Comparison of ENCODE assay signal across 8 cellular contexts in genomic region chr17:27197523-27197922, GRCh38.
DNase-seq lines count a peak whose midpoint lies in the region; FAIRE-seq and TF ChIP-seq lines count a peak whose summit lies in the region.
"Not testable (repeated sequence)": the region's sequence is repeated elsewhere in the genome, so short reads cannot be mapped to it uniquely, and the experiment has no call there.

No MANE protein-coding gene starts in this region.

- POLR2A ChIA-PET in SK-N-SH (lab: Yijun Ruan, JAX), result not testable (repeated sequence)

- FAIRE-seq in astrocyte (lab: Jason Lieb, UNC), result not testable (repeated sequence)

- not testable (repeated sequence) for H3K79me2 ChIP-seq in SK-N-SH (ENCODE audit: insufficient read depth); astrocyte (ENCODE audit: insufficient read depth, low read length)

- not testable (repeated sequence) for H3K9me3 ChIP-seq in MG63; SK-N-SH; astrocyte (ENCODE audit: insufficient read depth, low read depth, low read length)

- H3K4me2 ChIP-seq in SK-N-SH; astrocyte (ENCODE audit: low read length): not testable (repeated sequence)

- TF ChIP-seq RAD21 in SK-N-SH (IDR thresholded peaks at IDR 0.05; ENCODE audit: low read length), result peak; percentile 36; the same call in 1 of the 2 replicates

- DNase-seq in AG10803 (ENCODE audit: low read depth) (peak; percentile 42), MG63 (peak; percentile 28), fibroblast of gingiva (ENCODE audit: low read depth) (peak; percentile 6), left kidney (ENCODE audit: low read depth, low spot score) (peak; percentile 4)
- not testable (repeated sequence) for DNase-seq in SK-N-SH; astrocyte (ENCODE audit: low read depth)
- peak; percentile 10 for DNase-seq in stimulated activated CD4-positive, alpha-beta T cell treated with anti-CD3 and anti-CD28 coated beads, Interleukin-1b, Interleukin-23, amount 100 ng/mL, for 48 hours

- H3K27ac Mint-ChIP-seq in astrocyte (ENCODE audit: unreplicated experiment), result not testable (repeated sequence)

- H3K9ac ChIP-seq in SK-N-SH; astrocyte (ENCODE audit: low read length): not testable (repeated sequence)

- H3K36me3 Mint-ChIP-seq in astrocyte (ENCODE audit: low read depth, unreplicated experiment), result not testable (repeated sequence)

- H4K20me1 ChIP-seq in SK-N-SH (ENCODE audit: insufficient read depth); astrocyte (ENCODE audit: insufficient read depth, low read length): not testable (repeated sequence)

- not testable (repeated sequence) for H3F3A ChIP-seq in SK-N-SH (replicated peaks; ENCODE audit: insufficient read depth)

- not testable (repeated sequence) for TF ChIP-seq EP300 in SK-N-SH (IDR thresholded peaks at IDR 0.05; ENCODE audit: borderline replicate concordance in 1 of 2, low read depth in 1 of 2, low read length in 1 of 2)

- H3K27me3 ChIP-seq in MG63; SK-N-SH (ENCODE audit: insufficient read depth); astrocyte (ENCODE audit: insufficient read depth, low read length): not testable (repeated sequence)

- not testable (repeated sequence) for H3K9me3 Mint-ChIP-seq in astrocyte (ENCODE audit: unreplicated experiment)

- H3K4me1 Mint-ChIP-seq in astrocyte (ENCODE audit: low read depth, unreplicated experiment), result not testable (repeated sequence)

- CTCF ChIA-PET in SK-N-SH (lab: Yijun Ruan, JAX), result not testable (repeated sequence)

- TF ChIP-seq CTCF in AG10803 (conservative IDR thresholded peaks at IDR 0.05; ENCODE audit: low read length), result peak; percentile 62
- TF ChIP-seq CTCF in GM12873 (IDR thresholded peaks at IDR 0.05; ENCODE audit: insufficient read depth, low read depth, low read length, missing control alignments), result peak; percentile 65
- TF ChIP-seq CTCF in SK-N-SH (IDR thresholded peaks at IDR 0.05), result peak; percentile 46
- TF ChIP-seq CTCF in astrocyte (IDR thresholded peaks at IDR 0.05; ENCODE audit: insufficient read depth, low read depth, low read length), result peak; percentile 23

- not testable (repeated sequence) for H2AFZ ChIP-seq in SK-N-SH (ENCODE audit: low read depth); astrocyte (ENCODE audit: low read depth, low read length)

- H3K4me3 Mint-ChIP-seq in astrocyte (ENCODE audit: unreplicated experiment), result not testable (repeated sequence)

- H3K27ac ChIP-seq in SK-N-SH (ENCODE audit: low read depth in 2 of 2, low read length in 1 of 2); astrocyte (ENCODE audit: low read depth, low read length): not testable (repeated sequence)

- H3K4me3 ChIP-seq in AG10803 (ENCODE audit: low read length); MG63; SK-N-SH (ENCODE audit: low read depth in 2 of 2, low read length in 1 of 2); astrocyte (ENCODE audit: insufficient read depth, low read depth, low read length): not testable (repeated sequence)

- H3K27me3 Mint-ChIP-seq in astrocyte (ENCODE audit: low read depth, unreplicated experiment), result not testable (repeated sequence)

- H3K9me2 ChIP-seq in SK-N-SH, result not testable (repeated sequence)

- not testable (repeated sequence) for H3K36me3 ChIP-seq in MG63; SK-N-SH (replicated peaks in 1 of 2; ENCODE audit: control insufficient read depth in 1 of 2, insufficient read depth in 2 of 2, low read length in 1 of 2); astrocyte (ENCODE audit: insufficient read depth, low read length)

- H3K4me1 ChIP-seq in SK-N-SH (ENCODE audit: control insufficient read depth in 1 of 2, insufficient read depth in 2 of 2, low read depth in 1 of 2, low read length in 1 of 2); astrocyte (ENCODE audit: insufficient read depth, low read length): not testable (repeated sequence)

- 42% methylated on average over 8 of the region's 8 CpGs for WGBS in SK-N-SH (ENCODE audit: low lambda C conversion rate)
